Comparison of ENCODE assay signal across 10 cellular contexts in genomic region chr1:46611691-46612221, GRCh38. TPM values are rescaled to one million over a fixed set of nuclear protein-coding genes. Genes with fewer than 3 reads are reported as not detected.
A peak's percentile ranks its signal among the peaks of the same experiment; 100 is the strongest.
DNase-seq lines count a peak whose midpoint lies in the region; ATAC-seq, FAIRE-seq and TF ChIP-seq lines count a peak whose summit lies in the region.
"Had no signal": no experiment of that assay in that cellular context is flagged by ENCODE, and none has a peak within 500 bp of the region (broad histone marks: within the 10 kb centered on the region; RNA-seq: fewer than 3 reads in every experiment).

No MANE protein-coding gene starts in this region.

- H3K9ac ChIP-seq in keratinocyte (ENCODE audit: control insufficient read depth, extremely low read depth, insufficient read depth, low read length): peak overlapping the region; percentile 70

- H2AFZ ChIP-seq in keratinocyte (ENCODE audit: control insufficient read depth, low read length): no peak overlapping the region

- dilution Hi-C loops in keratinocyte (cut with MboI; ENCODE audit: extremely low pct_ligation_motif_present, low sequenced_read_pairs): no loop called here

- TF ChIP-seq CTCF in MCF 10A (IDR thresholded peaks at IDR 0.05; ENCODE audit: unreplicated experiment): no peak
- TF ChIP-seq CTCF in breast epithelium (IDR thresholded peaks at IDR 0.05): no peak
- TF ChIP-seq CTCF in activated CD8-positive, alpha-beta T cell treated with anti-CD3 and anti-CD28 coated beads for 36 hours (IDR thresholded peaks at IDR 0.05): no peak
- peak in 1 of 3 experiments; percentile 10 for TF ChIP-seq CTCF in keratinocyte (optimal IDR thresholded peaks at IDR 0.05 in 1 of 3, IDR thresholded peaks at IDR 0.05 in 1 of 3, conservative IDR thresholded peaks at IDR 0.05 in 1 of 3; ENCODE audit: extremely low read depth in 1 of 3, insufficient read depth in 2 of 3, low read length in 3 of 3)
- TF ChIP-seq CTCF in type B pancreatic cell (conservative IDR thresholded peaks at IDR 0.05): no peak

- H3K9me3 Mint-ChIP-seq in MCF 10A (ENCODE audit: unreplicated experiment): no peaks in the 10 kb centered on the region
- H3K9me3 Mint-ChIP-seq in activated CD8-positive, alpha-beta T cell treated with anti-CD3 and anti-CD28 coated beads for 36 hours: no peaks in the 10 kb centered on the region
- H3K9me3 Mint-ChIP-seq in type B pancreatic cell: no peaks in the 10 kb centered on the region
- H3K9me3 Mint-ChIP-seq in activated naive CD8-positive, alpha-beta T cell treated with anti-CD3 and anti-CD28 coated beads, Interleukin-2, amount 50 U/mL, for 24 hours: no peaks in the 10 kb centered on the region

- no peak for TF ChIP-seq POLR2A in breast epithelium (IDR thresholded peaks at IDR 0.05)

- H3K4me3 ChIP-seq in breast epithelium (peak overlapping the region in 1 of 3 donors; percentile 29), keratinocyte (ENCODE audit: control insufficient read depth in 2 of 3, extremely low read depth in 1 of 3, insufficient read depth in 2 of 3, low read depth in 1 of 3, low read length in 3 of 3) (peak overlapping the region; percentile 18 to 45 (median 39)), right cardiac atrium (ENCODE audit: low read length) (no peak overlapping the region)

- H3K36me3 Mint-ChIP-seq in MCF 10A (ENCODE audit: insufficient read depth, unreplicated experiment) (peaks cover 7% of the 10 kb centered on the region), type B pancreatic cell (peaks cover 4% of the 10 kb centered on the region)
- peaks cover 5% of the 10 kb centered on the region for H3K36me3 Mint-ChIP-seq in activated CD8-positive, alpha-beta T cell treated with anti-CD3 and anti-CD28 coated beads for 36 hours (ENCODE audit: low read depth)
- H3K36me3 Mint-ChIP-seq in activated naive CD8-positive, alpha-beta T cell treated with anti-CD3 and anti-CD28 coated beads, Interleukin-2, amount 50 U/mL, for 24 hours (ENCODE audit: low read depth): peaks cover 14% of the 10 kb centered on the region

- peak overlapping the region; percentile 61 for H3K4me2 ChIP-seq in keratinocyte (ENCODE audit: control insufficient read depth, extremely low read depth, insufficient read depth, low read depth, low read length)

- intact Hi-C loops in MCF 10A (cut with micrococcal nuclease): no loop called here
- intact Hi-C loops in breast epithelium (cut with DNase I; ENCODE audit: low total_unique reads): no loop called here
- intact Hi-C loops in activated CD8-positive, alpha-beta T cell treated with anti-CD3 and anti-CD28 coated beads for 36 hours (cut with micrococcal nuclease): loop anchor here (10.0 kb wide), 1 partner anchor 113 kb away; no protein-coding TSS in a partner anchor
- intact Hi-C loops in right cardiac atrium (cut with DNase I): no loop called here

- H4K20me1 ChIP-seq in keratinocyte (ENCODE audit: control insufficient read depth, extremely low read depth, insufficient read depth, low read length): no peaks in the 10 kb centered on the region

- CTCF ChIA-PET in MCF 10A (lab: Yijun Ruan, JAX): interaction anchor here (0.5 kb wide), 1 partner anchor 65 kb away, joined by 3 read pairs; no protein-coding TSS in a partner anchor
- CTCF ChIA-PET in activated CD8-positive, alpha-beta T cell treated with anti-CD3 and anti-CD28 coated beads for 36 hours (lab: Charles Lee): no interaction called here

- POLR2A ChIA-PET in MCF 10A (lab: Yijun Ruan, JAX): interaction anchor here (1.1 to 4.1 kb wide), 2 partner anchors 9 to 28 kb away, joined by 3 to 34 read pairs; partner anchors contain the start of gene MKNK1
- POLR2A ChIA-PET in activated CD8-positive, alpha-beta T cell treated with anti-CD3 and anti-CD28 coated beads for 36 hours (lab: Charles Lee): no interaction called here

- peak; percentile 80 for DNase-seq in MCF 10A (ENCODE audit: unreplicated experiment)
- DNase-seq in breast epithelium (ENCODE audit: low spot score in 2 of 2): no peak
- no peak for DNase-seq in activated CD8-positive, alpha-beta T cell treated with anti-CD3 and anti-CD28 coated beads for 36 hours
- peak; percentile 99 for DNase-seq in keratinocyte (ENCODE audit: low read depth, low spot score)
- DNase-seq in type B pancreatic cell (ENCODE audit: extremely low spot score, unreplicated experiment): no peak
- no peak for DNase-seq in activated naive CD8-positive, alpha-beta T cell treated with anti-CD3 and anti-CD28 coated beads, Interleukin-2, amount 50 U/mL, for 24 hours
- no peak for DNase-seq in right cardiac atrium
- DNase-seq: NCI-H1436 treated with DMSO at 0.1 percent for 48 hours, SHP77 had no signal

- H3K4me1 ChIP-seq in breast epithelium: peaks cover 0 to 20% of the 10 kb centered on the region in 2 donors
- peaks cover 62% of the 10 kb centered on the region for H3K4me1 ChIP-seq in keratinocyte (ENCODE audit: control insufficient read depth, extremely low read depth, insufficient read depth, low read length)
- H3K4me1 ChIP-seq in right cardiac atrium (ENCODE audit: control insufficient read depth, insufficient read depth, low read length): peaks cover 23% of the 10 kb centered on the region

- H3K27me3 ChIP-seq in breast epithelium: no peaks in the 10 kb centered on the region
- no peaks in the 10 kb centered on the region for H3K27me3 ChIP-seq in keratinocyte (ENCODE audit: control insufficient read depth, extremely low read depth, insufficient read depth, low read length)
- H3K27me3 ChIP-seq in right cardiac atrium (ENCODE audit: control insufficient read depth, insufficient read depth): no peaks in the 10 kb centered on the region

- BruUV-seq in MCF 10A (replicated peaks; lab: Mats Ljungman, UMichigan): no TSS peak

- WGBS in right cardiac atrium: 71% methylated on average over 7 of the region's 7 CpGs

- peaks cover 13% of the 10 kb centered on the region for H3K79me2 ChIP-seq in keratinocyte (ENCODE audit: control insufficient read depth, insufficient read depth, low read length)

- peaks cover 5% of the 10 kb centered on the region for H3K9me1 ChIP-seq in keratinocyte (ENCODE audit: control insufficient read depth, extremely low read depth, insufficient read depth, low read length)

- H3K27me3 Mint-ChIP-seq in MCF 10A (ENCODE audit: insufficient read depth, unreplicated experiment) (no peaks in the 10 kb centered on the region), type B pancreatic cell (no peaks in the 10 kb centered on the region)
- no peaks in the 10 kb centered on the region for H3K27me3 Mint-ChIP-seq in activated CD8-positive, alpha-beta T cell treated with anti-CD3 and anti-CD28 coated beads for 36 hours
- H3K27me3 Mint-ChIP-seq in activated naive CD8-positive, alpha-beta T cell treated with anti-CD3 and anti-CD28 coated beads, Interleukin-2, amount 50 U/mL, for 24 hours: no peaks in the 10 kb centered on the region

- H3K27ac ChIP-seq in breast epithelium (peak overlapping the region in 1 of 2 donors; percentile 46), keratinocyte (ENCODE audit: control insufficient read depth, insufficient read depth, low read length) (peak overlapping the region; percentile 85), right cardiac atrium (ENCODE audit: low read length) (no peak overlapping the region)

- H3K9me3 ChIP-seq in breast epithelium (no peaks in the 10 kb centered on the region), keratinocyte (ENCODE audit: control insufficient read depth, low read depth, low read length) (no peaks in the 10 kb centered on the region), right cardiac atrium (ENCODE audit: control insufficient read depth, low read length) (no peaks in the 10 kb centered on the region)

- H3K36me3 ChIP-seq in breast epithelium (no peaks in the 10 kb centered on the region), keratinocyte (ENCODE audit: control insufficient read depth in 2 of 2, extremely low read depth in 1 of 2, insufficient read depth in 2 of 2, low read length in 2 of 2) (peaks cover 18% of the 10 kb centered on the region in 2 experiments)

- H3K4me1 Mint-ChIP-seq in MCF 10A (ENCODE audit: insufficient read depth, unreplicated experiment) (peaks cover 27% of the 10 kb centered on the region), type B pancreatic cell (ENCODE audit: unreplicated experiment) (peaks cover 7% of the 10 kb centered on the region)
- H3K4me1 Mint-ChIP-seq in activated CD8-positive, alpha-beta T cell treated with anti-CD3 and anti-CD28 coated beads for 36 hours (ENCODE audit: low read depth): peaks cover 37% of the 10 kb centered on the region
- peaks cover 38% of the 10 kb centered on the region for H3K4me1 Mint-ChIP-seq in activated naive CD8-positive, alpha-beta T cell treated with anti-CD3 and anti-CD28 coated beads, Interleukin-2, amount 50 U/mL, for 24 hours

- H3K27ac Mint-ChIP-seq in MCF 10A (ENCODE audit: low read depth, unreplicated experiment): peak overlapping the region; percentile 79
- peak overlapping the region; percentile 55 for H3K27ac Mint-ChIP-seq in activated CD8-positive, alpha-beta T cell treated with anti-CD3 and anti-CD28 coated beads for 36 hours
- H3K27ac Mint-ChIP-seq in type B pancreatic cell: peak overlapping the region; percentile 95
- H3K27ac Mint-ChIP-seq in activated naive CD8-positive, alpha-beta T cell treated with anti-CD3 and anti-CD28 coated beads, Interleukin-2, amount 50 U/mL, for 24 hours: no peak overlapping the region

- FAIRE-seq in keratinocyte (lab: Jason Lieb, UNC): peak; percentile 98

- H3K4me3 Mint-ChIP-seq in MCF 10A (ENCODE audit: unreplicated experiment) (peak overlapping the region; percentile 62), type B pancreatic cell (peak overlapping the region; percentile 7)
- H3K4me3 Mint-ChIP-seq in activated CD8-positive, alpha-beta T cell treated with anti-CD3 and anti-CD28 coated beads for 36 hours: no peak overlapping the region
- no peak overlapping the region for H3K4me3 Mint-ChIP-seq in activated naive CD8-positive, alpha-beta T cell treated with anti-CD3 and anti-CD28 coated beads, Interleukin-2, amount 50 U/mL, for 24 hours

- no peak for ATAC-seq in activated CD8-positive, alpha-beta T cell treated with anti-CD3 and anti-CD28 coated beads for 36 hours
- ATAC-seq in activated naive CD8-positive, alpha-beta T cell treated with anti-CD3 and anti-CD28 coated beads, Interleukin-2, amount 50 U/mL, for 24 hours: no peak
- ATAC-seq in HG02973 (IDR thresholded peaks at IDR 0.05; ENCODE audit: unreplicated experiment) (no peak), right cardiac atrium (no peak)

RNA-seq across cellular contexts. Expression of gene MOB3C, which starts 4.9 kb away (rescaled TPM):
- total RNA-seq in MCF 10A (2022) (5.8 and 5.9 TPM in 2 replicates), breast epithelium (10 to 100 TPM; 10.5 to 14.5 (median 14.1) TPM), type B pancreatic cell (ENCODE audit: low replicate concordance) (5.7 and 6.8 TPM in 2 replicates), right cardiac atrium (10 to 100 TPM; 14.1 to 20.9 (median 16.5) TPM)
- 1 to 10 TPM; 6.3 to 8.7 TPM for total RNA-seq in activated CD8-positive, alpha-beta T cell treated with anti-CD3 and anti-CD28 coated beads for 36 hours
- polyA plus RNA-seq in keratinocyte (15.8 to 25.6 TPM (median 18.4 TPM) in 3 replicates), right cardiac atrium (10.3 TPM)
- polyA plus RNA-seq in keratinocyte (2011; ENCODE audit: low read depth): 2.3 TPM
- polyA plus RNA-seq in keratinocyte (2011; cell fraction: cytosol; rRNA removed): 14.1 and 16.2 TPM in 2 replicates
- polyA plus RNA-seq in keratinocyte (2011; cell fraction: nucleus; rRNA removed): 29.3 and 31.6 TPM in 2 replicates
- 8.8 and 9.9 TPM in 2 replicates for polyA plus RNA-seq in keratinocyte (2012; ENCODE audit: low replicate concordance)
- 11.1 to 19.1 TPM (median 17.9 TPM) in 3 replicates for polyA minus RNA-seq in keratinocyte
- 11.9 TPM for polyA minus RNA-seq in keratinocyte (2011; cell fraction: cytosol; rRNA and poly(A)+ RNA removed)
- polyA minus RNA-seq in keratinocyte (2011; cell fraction: nucleus; rRNA and poly(A)+ RNA removed): 9.6 and 12.9 TPM in 2 replicates

RNA-seq across cellular contexts. Expression of gene MKNK1, which starts 7.7 kb away (rescaled TPM):
- total RNA-seq in MCF 10A (2022) (25.6 and 33.7 TPM in 2 replicates), breast epithelium (10 to 100 TPM; 34.7 to 51.5 (median 47.2) TPM), type B pancreatic cell (ENCODE audit: low replicate concordance) (29.4 and 39.7 TPM in 2 replicates), right cardiac atrium (10 to 100 TPM; 40.2 to 46.9 (median 43.4) TPM)
- total RNA-seq in activated CD8-positive, alpha-beta T cell treated with anti-CD3 and anti-CD28 coated beads for 36 hours: 10 to 100 TPM; 31.1 to 35.5 TPM
- polyA plus RNA-seq in keratinocyte (45.1 to 59.9 TPM (median 55.7 TPM) in 3 replicates), right cardiac atrium (27.8 TPM)
- 28.2 TPM for polyA plus RNA-seq in keratinocyte (2011; ENCODE audit: low read depth)
- polyA plus RNA-seq in keratinocyte (2011; cell fraction: cytosol; rRNA removed): 43.1 and 43.5 TPM in 2 replicates
- polyA plus RNA-seq in keratinocyte (2011; cell fraction: nucleus; rRNA removed): 203 and 210 TPM in 2 replicates
- polyA plus RNA-seq in keratinocyte (2012; ENCODE audit: low replicate concordance): 25.6 and 43.8 TPM in 2 replicates
- polyA minus RNA-seq in keratinocyte: 42.2 to 74.8 TPM (median 56.8 TPM) in 3 replicates
- polyA minus RNA-seq in keratinocyte (2011; cell fraction: cytosol; rRNA and poly(A)+ RNA removed): 24.7 TPM
- polyA minus RNA-seq in keratinocyte (2011; cell fraction: nucleus; rRNA and poly(A)+ RNA removed): 43.5 and 69.2 TPM in 2 replicates

RNA-seq across cellular contexts. Expression of gene ATPAF1, which starts 56.4 kb away (rescaled TPM):
- total RNA-seq in MCF 10A (2022) (43.2 and 44.1 TPM in 2 replicates), breast epithelium (10 to 100 TPM; 42.3 to 68.8 (median 44.8) TPM), type B pancreatic cell (ENCODE audit: low replicate concordance) (45.9 and 55.7 TPM in 2 replicates), right cardiac atrium (100 to 1,000 TPM; 144 to 181 (median 166) TPM)
- total RNA-seq in activated CD8-positive, alpha-beta T cell treated with anti-CD3 and anti-CD28 coated beads for 36 hours: 10 to 100 TPM; 40.3 to 41.8 TPM
- polyA plus RNA-seq in keratinocyte (41.4 to 55.6 TPM (median 53.6 TPM) in 3 replicates), right cardiac atrium (218 TPM)
- polyA plus RNA-seq in keratinocyte (2011; ENCODE audit: low read depth): 58.7 TPM
- 55.4 and 76.8 TPM in 2 replicates for polyA plus RNA-seq in keratinocyte (2011; cell fraction: cytosol; rRNA removed)
- polyA plus RNA-seq in keratinocyte (2011; cell fraction: nucleus; rRNA removed): 34.8 and 36.7 TPM in 2 replicates
- 24.8 and 32.5 TPM in 2 replicates for polyA plus RNA-seq in keratinocyte (2012; ENCODE audit: low replicate concordance)
- 12.2 to 38.8 TPM (median 26.5 TPM) in 3 replicates for polyA minus RNA-seq in keratinocyte
- 17.8 TPM for polyA minus RNA-seq in keratinocyte (2011; cell fraction: cytosol; rRNA and poly(A)+ RNA removed)
- polyA minus RNA-seq in keratinocyte (2011; cell fraction: nucleus; rRNA and poly(A)+ RNA removed): 8.7 and 20.9 TPM in 2 replicates

RNA-seq across cellular contexts. Expression of gene TEX38, which starts 59.9 kb away (rescaled TPM):
- not detected in 2 replicates for total RNA-seq in MCF 10A (2022)
- not detected for total RNA-seq in breast epithelium
- total RNA-seq in activated CD8-positive, alpha-beta T cell treated with anti-CD3 and anti-CD28 coated beads for 36 hours: not detected
- not detected in 3 replicates for polyA plus RNA-seq in keratinocyte
- polyA plus RNA-seq in keratinocyte (2011; ENCODE audit: low read depth): not detected
- polyA plus RNA-seq in keratinocyte (2011; cell fraction: cytosol; rRNA removed): not detected in 2 replicates
- polyA plus RNA-seq in keratinocyte (2011; cell fraction: nucleus; rRNA removed): 0.15 TPM in 1 of 2 replicates, not detected in the other
- 0.37 TPM in 1 of 2 replicates, not detected in the other for polyA plus RNA-seq in keratinocyte (2012; ENCODE audit: low replicate concordance)
- not detected in 3 replicates for polyA minus RNA-seq in keratinocyte
- not detected for polyA minus RNA-seq in keratinocyte (2011; cell fraction: cytosol; rRNA and poly(A)+ RNA removed)
- not detected in 2 replicates for polyA minus RNA-seq in keratinocyte (2011; cell fraction: nucleus; rRNA and poly(A)+ RNA removed)
- total RNA-seq in type B pancreatic cell (ENCODE audit: low replicate concordance): not detected in 2 replicates
- total RNA-seq in right cardiac atrium: not detected
- 0.14 TPM for polyA plus RNA-seq in right cardiac atrium

Comparison
In these comparisons a context has a peak if more than half of its experiments do, and no peak if none do; other contexts are left out.
1. DNase-seq: peak in MCF 10A (single experiment) and keratinocyte (single experiment); none in breast epithelium (0 of 2), activated CD8-positive, alpha-beta T cell treated with anti-CD3 and anti-CD28 coated beads for 36 hours (single experiment), type B pancreatic cell (single experiment), activated naive CD8-positive, alpha-beta T cell treated with anti-CD3 and anti-CD28 coated beads, Interleukin-2, amount 50 U/mL, for 24 hours (single experiment) and right cardiac atrium (0 of 3).
2. H3K4me3 Mint-ChIP-seq: peak in MCF 10A (single experiment) and type B pancreatic cell (single experiment); none in activated CD8-positive, alpha-beta T cell treated with anti-CD3 and anti-CD28 coated beads for 36 hours (single experiment) and activated naive CD8-positive, alpha-beta T cell treated with anti-CD3 and anti-CD28 coated beads, Interleukin-2, amount 50 U/mL, for 24 hours (single experiment).